ENCODE assay signal across 1 cellular context in genomic region chr17:44601574-44602372, GRCh38.
TF ChIP-seq lines count a peak whose summit lies in the region.

No MANE protein-coding gene starts in this region.

TF ChIP-seq in endothelial cell of umbilical vein, 7 proteins besides CTCF, POLR2A, EP300 and RAD21:
- TF ChIP-seq MAX (IDR thresholded peaks at IDR 0.05; ENCODE audit: insufficient read depth, insufficient read length) = peak; percentile 72
- no peak for TF ChIP-seq POLR2AphosphoS5 (IDR thresholded peaks at IDR 0.05; ENCODE audit: insufficient read depth, low read depth, low read length)
